In genomic region chr3:51974963-51975856, GRCh38 we compare ENCODE assay signal across 1 cellular context.
TF ChIP-seq lines count a peak whose summit lies in the region.

Gene ABHD14A, plus strand, starts transcription at chr3:51975064. Its CDS starts 72 bp downstream, at chr3:51975136.

TF ChIP-seq in HepG2, 621 proteins besides CTCF, POLR2A, EP300 and RAD21 (continued from another document and continues in another):
- TF ChIP-seq YEATS4 (CRISPR knock-in tag; IDR thresholded peaks at IDR 0.05; ENCODE audit: borderline replicate concordance): peak; percentile 51
- TF ChIP-seq KAT8 (CRISPR knock-in tag; IDR thresholded peaks at IDR 0.05): no peak
- TF ChIP-seq PHF8 (CRISPR knock-in tag; IDR thresholded peaks at IDR 0.05): peak; percentile 60; the same call in 1 of the 2 replicates
- no peak for TF ChIP-seq ZNF30 (CRISPR knock-in tag; IDR thresholded peaks at IDR 0.05)
- no peak for TF ChIP-seq ZSCAN9 (CRISPR knock-in tag; IDR thresholded peaks at IDR 0.05; ENCODE audit: borderline replicate concordance)
- TF ChIP-seq GLMP (CRISPR knock-in tag; IDR thresholded peaks at IDR 0.05; ENCODE audit: borderline replicate concordance): no peak
- no peak for TF ChIP-seq HNF1A (IDR thresholded peaks at IDR 0.05; ENCODE audit: low read depth)
- no peak for TF ChIP-seq HNF1A (CRISPR knock-in tag; IDR thresholded peaks at IDR 0.05; ENCODE audit: borderline replicate concordance)
- peak; percentile 66 for TF ChIP-seq TAF1 (CRISPR knock-in tag; IDR thresholded peaks at IDR 0.05)
- TF ChIP-seq MED8 (CRISPR knock-in tag; IDR thresholded peaks at IDR 0.05; ENCODE audit: insufficient replicate concordance): peak; percentile 36
- TF ChIP-seq ARNT2 (CRISPR knock-in tag; IDR thresholded peaks at IDR 0.05; ENCODE audit: low read depth): no peak
- no peak for TF ChIP-seq MXI1 (IDR thresholded peaks at IDR 0.05; ENCODE audit: borderline replicate concordance, low read depth, low read length)
- peak; percentile 18; the same call in 1 of the 2 replicates for TF ChIP-seq ZSCAN25 (CRISPR knock-in tag; IDR thresholded peaks at IDR 0.05)
- TF ChIP-seq MEIS2 (CRISPR knock-in tag; IDR thresholded peaks at IDR 0.05): no peak
- no peak for TF ChIP-seq ZSCAN30 (CRISPR knock-in tag; IDR thresholded peaks at IDR 0.05)
- TF ChIP-seq, protein P1, sequence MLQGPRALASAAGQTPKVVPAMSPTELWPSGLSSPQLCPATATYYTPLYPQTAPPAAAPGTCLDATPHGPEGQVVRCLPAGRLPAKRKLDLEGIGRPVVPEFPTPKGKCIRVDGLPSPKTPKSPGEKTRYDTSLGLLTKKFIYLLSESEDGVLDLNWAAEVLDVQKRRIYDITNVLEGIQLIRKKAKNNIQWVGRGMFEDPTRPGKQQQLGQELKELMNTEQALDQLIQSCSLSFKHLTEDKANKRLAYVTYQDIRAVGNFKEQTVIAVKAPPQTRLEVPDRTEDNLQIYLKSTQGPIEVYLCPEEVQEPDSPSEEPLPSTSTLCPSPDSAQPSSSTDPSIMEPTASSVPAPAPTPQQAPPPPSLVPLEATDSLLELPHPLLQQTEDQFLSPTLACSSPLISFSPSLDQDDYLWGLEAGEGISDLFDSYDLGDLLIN (CRISPR knock-in tag; IDR thresholded peaks at IDR 0.05; ENCODE audit: borderline replicate concordance): 0 out of 2 replicates have a peak, but pooled peaks have one; percentile 18
- TF ChIP-seq TRAFD1 (CRISPR knock-in tag; IDR thresholded peaks at IDR 0.05; ENCODE audit: borderline replicate concordance): no peak
- no peak for TF ChIP-seq XBP1 (CRISPR knock-in tag; IDR thresholded peaks at IDR 0.05)
- TF ChIP-seq RBFOX2 (IDR thresholded peaks at IDR 0.05; ENCODE audit: low read depth, low read length): peak; percentile 95
- TF ChIP-seq ZNF790 (CRISPR knock-in tag; IDR thresholded peaks at IDR 0.05; ENCODE audit: borderline replicate concordance): 0 out of 2 replicates have a peak, but pooled peaks have one; percentile 15
- TF ChIP-seq ESRRA (CRISPR knock-in tag; IDR thresholded peaks at IDR 0.05; ENCODE audit: low read depth): no peak
- TF ChIP-seq TARDBP (CRISPR knock-in tag; IDR thresholded peaks at IDR 0.05): no peak
- TF ChIP-seq ZFX (CRISPR knock-in tag; IDR thresholded peaks at IDR 0.05; ENCODE audit: low read depth): peak; percentile 40; the same call in 1 of the 2 replicates
- peak; percentile 93 for TF ChIP-seq SAFB2 (CRISPR knock-in tag; IDR thresholded peaks at IDR 0.05; ENCODE audit: borderline replicate concordance, low read depth)
- TF ChIP-seq EEA1 (CRISPR knock-in tag; IDR thresholded peaks at IDR 0.05; ENCODE audit: borderline replicate concordance): no peak
- TF ChIP-seq GABPB1 (CRISPR knock-in tag; IDR thresholded peaks at IDR 0.05): peak; percentile 67
- no peak for TF ChIP-seq ZNF382 (CRISPR knock-in tag; IDR thresholded peaks at IDR 0.05; ENCODE audit: borderline replicate concordance)
- TF ChIP-seq TOPORS (CRISPR knock-in tag; IDR thresholded peaks at IDR 0.05): peak; percentile 58; the same call in 1 of the 2 replicates
- TF ChIP-seq, protein P2, sequence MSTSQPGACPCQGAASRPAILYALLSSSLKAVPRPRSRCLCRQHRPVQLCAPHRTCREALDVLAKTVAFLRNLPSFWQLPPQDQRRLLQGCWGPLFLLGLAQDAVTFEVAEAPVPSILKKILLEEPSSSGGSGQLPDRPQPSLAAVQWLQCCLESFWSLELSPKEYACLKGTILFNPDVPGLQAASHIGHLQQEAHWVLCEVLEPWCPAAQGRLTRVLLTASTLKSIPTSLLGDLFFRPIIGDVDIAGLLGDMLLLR (CRISPR knock-in tag; IDR thresholded peaks at IDR 0.05): peak; percentile 38; the same call in 1 of the 2 replicates
- TF ChIP-seq ETS1 (CRISPR knock-in tag; IDR thresholded peaks at IDR 0.05): 0 out of 2 replicates have a peak, but pooled peaks have one; percentile 49
- 0 out of 2 replicates have a peak, but pooled peaks have one; percentile 25 for TF ChIP-seq ZSCAN31 (CRISPR knock-in tag; IDR thresholded peaks at IDR 0.05; ENCODE audit: low read depth)
- no peak for TF ChIP-seq AKNA (CRISPR knock-in tag; IDR thresholded peaks at IDR 0.05; ENCODE audit: borderline replicate concordance)
- peak; percentile 63; the same call in 1 of the 2 replicates for TF ChIP-seq MTERF4 (CRISPR knock-in tag; IDR thresholded peaks at IDR 0.05)
- TF ChIP-seq BHLHE40 (IDR thresholded peaks at IDR 0.05; ENCODE audit: low read length): no peak
- no peak for TF ChIP-seq ZNF672 (CRISPR knock-in tag; IDR thresholded peaks at IDR 0.05)
- peak; percentile 17; the same call in 1 of the 2 replicates for TF ChIP-seq ZNF281 (CRISPR knock-in tag; IDR thresholded peaks at IDR 0.05; ENCODE audit: borderline replicate concordance)
- TF ChIP-seq HNRNPUL1 (IDR thresholded peaks at IDR 0.05; ENCODE audit: low read depth, low read length): 0 out of 2 replicates have a peak, but pooled peaks have one; percentile 26
- TF ChIP-seq NR2F1 (CRISPR knock-in tag; IDR thresholded peaks at IDR 0.05): no peak
- TF ChIP-seq, protein P3, sequence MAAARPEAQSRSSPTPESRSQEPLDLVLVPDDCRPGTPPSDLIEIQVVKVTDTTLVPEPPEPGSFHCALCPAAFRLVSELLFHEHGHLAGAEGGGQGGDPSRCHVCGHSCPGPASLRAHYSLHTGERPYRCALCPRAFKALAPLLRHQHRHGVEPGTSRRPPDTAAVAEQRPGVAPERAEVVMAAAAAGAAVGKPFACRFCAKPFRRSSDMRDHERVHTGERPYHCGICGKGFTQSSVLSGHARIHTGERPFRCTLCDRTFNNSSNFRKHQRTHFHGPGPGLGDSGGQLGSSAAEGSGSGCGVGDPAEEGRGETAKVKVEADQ (CRISPR knock-in tag; IDR thresholded peaks at IDR 0.05; ENCODE audit: borderline replicate concordance): 0 out of 2 replicates have a peak, but pooled peaks have one; percentile 53
- TF ChIP-seq ZFP82 (CRISPR knock-in tag; IDR thresholded peaks at IDR 0.05; ENCODE audit: borderline replicate concordance): 0 out of 2 replicates have a peak, but pooled peaks have one; percentile 4
